ENCODE assay signal across 28 cellular contexts in genomic region chr1:222706815-222707214, GRCh38. TPM values are rescaled to one million over a fixed set of nuclear protein-coding genes. Genes with fewer than 3 reads are reported as not detected.
DNase-seq lines count a peak whose midpoint lies in the region; TF ChIP-seq lines count a peak whose summit lies in the region.
"Had no signal": no experiment of that assay in that cellular context is flagged by ENCODE, and none has a peak within 500 bp of the region (broad histone marks: within the 10 kb centered on the region; RNA-seq: fewer than 3 reads in every experiment).

No MANE protein-coding gene starts in this region.

- H3K9ac ChIP-seq in Loucy (ENCODE audit: low read depth, low read length, poor library complexity, severe bottlenecking), result no peak overlapping the region

- no peak for DNase-seq in cardiac muscle cell (ENCODE audit: low read depth in 1 of 2, low spot score in 1 of 2)
- DNase-seq in left ventricle myocardium inferior, result no peak
- DNase-seq in choroid plexus epithelial cell (ENCODE audit: low read depth), result no peak
- no peak for DNase-seq in progenitor cell of endocrine pancreas (ENCODE audit: low spot score, unreplicated experiment)
- DNase-seq in NCI-H748 (lab: John Stamatoyannopoulos, UW; ENCODE audit: unreplicated experiment), result no peak
- no peak for DNase-seq in activated T-cell treated with anti-CD3 and anti-CD28 coated beads, Interleukin-2, amount 50 U/mL, for 24 hours
- DNase-seq in NCI-H345 treated with DMSO at 0.1 percent for 48 hours (lab: John Stamatoyannopoulos, UW; ENCODE audit: unreplicated experiment), result no peak
- DNase-seq: activated CD4-positive, alpha-beta T cell treated with anti-CD3 and anti-CD28 coated beads, Interleukin-2, amount 50 U/mL, for 4 hours; activated CD8-positive, alpha-beta memory T cell treated with anti-CD3 and anti-CD28 coated beads, Interleukin-2, amount 50 U/mL, for 4 hours; activated naive CD8-positive, alpha-beta T cell treated with anti-CD3 and anti-CD28 coated beads, Interleukin-2, amount 10 ng/mL, durations not matched to agents 7 days and 5 days; effector CD4-positive, alpha-beta T cell; foreskin keratinocyte; mesendoderm; MV-4-11; naive B cell; NCI-H146; NCI-H2171; NCI-H524 treated with DMSO at 0.1 percent for 48 hours; ovary; stimulated activated CD4-positive, alpha-beta T cell treated with anti-CD3 and anti-CD28 coated beads, Interleukin-4, amount 100 ng/mL, for 1 hour had no signal

- intact Hi-C loops in left ventricle myocardium inferior (cut with micrococcal nuclease), result no loop called here

- peaks cover 27% of the 10 kb centered on the region for H3K36me3 Mint-ChIP-seq in progenitor cell of endocrine pancreas (ENCODE audit: insufficient read depth)
- peaks cover 74% of the 10 kb centered on the region for H3K36me3 Mint-ChIP-seq in activated T-cell treated with anti-CD3 and anti-CD28 coated beads, Interleukin-2, amount 50 U/mL, for 24 hours (ENCODE audit: low read depth)

- peaks cover 18% of the 10 kb centered on the region for H3K4me1 Mint-ChIP-seq in progenitor cell of endocrine pancreas (ENCODE audit: low read depth)
- peaks cover 70% of the 10 kb centered on the region for H3K4me1 Mint-ChIP-seq in activated T-cell treated with anti-CD3 and anti-CD28 coated beads, Interleukin-2, amount 50 U/mL, for 24 hours (ENCODE audit: low read depth)

- no peaks in the 10 kb centered on the region for H3K27me3 Mint-ChIP-seq in progenitor cell of endocrine pancreas
- H3K27me3 Mint-ChIP-seq in activated T-cell treated with anti-CD3 and anti-CD28 coated beads, Interleukin-2, amount 50 U/mL, for 24 hours, result no peaks in the 10 kb centered on the region
- H3K27me3 Mint-ChIP-seq: activated naive CD8-positive, alpha-beta T cell treated with anti-CD3 and anti-CD28 coated beads, Interleukin-2, amount 10 ng/mL, durations not matched to agents 7 days and 5 days; activated T-helper 17 cell treated with anti-CD3 and anti-CD28 coated beads, Interleukin-2, amount 50 U/mL, for 72 hours; naive B cell; stimulated activated memory B cell treated with anti-CD40 and anti-IgM and Interleukin-4, amounts not matched to agents 10 μg/mL and 1 μg/mL and 100 μg/mL, for 72 hours had no signal

- peaks cover 18% of the 10 kb centered on the region for H3K9me3 Mint-ChIP-seq in progenitor cell of endocrine pancreas (ENCODE audit: low read depth)
- H3K9me3 Mint-ChIP-seq in activated T-cell treated with anti-CD3 and anti-CD28 coated beads, Interleukin-2, amount 50 U/mL, for 24 hours, result no peaks in the 10 kb centered on the region
- H3K9me3 Mint-ChIP-seq: activated T-helper 17 cell treated with anti-CD3 and anti-CD28 coated beads, Interleukin-2, amount 50 U/mL, for 72 hours had no signal

- H3K9me2 ChIP-seq in Loucy (replicated peaks; ENCODE audit: low read depth, low read length), result no peaks in the 10 kb centered on the region

- no peaks in the 10 kb centered on the region; the same call in 1 of the 2 replicates for H3F3A ChIP-seq in Loucy (ENCODE audit: low read depth)

- no peak overlapping the region for H3K4me3 Mint-ChIP-seq in progenitor cell of endocrine pancreas (ENCODE audit: low read depth)
- H3K4me3 Mint-ChIP-seq in activated T-cell treated with anti-CD3 and anti-CD28 coated beads, Interleukin-2, amount 50 U/mL, for 24 hours, result no peak overlapping the region
- H3K4me3 Mint-ChIP-seq: activated T-helper 17 cell treated with anti-CD3 and anti-CD28 coated beads, Interleukin-2, amount 50 U/mL, for 72 hours; stimulated activated memory B cell treated with anti-CD40 and anti-IgM and Interleukin-4, amounts not matched to agents 10 μg/mL and 1 μg/mL and 100 μg/mL, for 72 hours had no signal

- H3K27me3 ChIP-seq in cardiac muscle cell (no peaks in the 10 kb centered on the region), left ventricle myocardium inferior (ENCODE audit: low read depth) (no peaks in the 10 kb centered on the region), Loucy (ENCODE audit: insufficient read depth, low read length, poor library complexity, severe bottlenecking) (no peaks in the 10 kb centered on the region)
- H3K27me3 ChIP-seq: foreskin keratinocyte, ovary, right atrium auricular region, vagina had no signal

- H4K20me1 ChIP-seq in Loucy (ENCODE audit: insufficient read depth, low read length, poor library complexity, severe bottlenecking), result peaks cover 13% of the 10 kb centered on the region

- peaks cover 71% of the 10 kb centered on the region for H3K79me2 ChIP-seq in Loucy (ENCODE audit: insufficient read depth, low read length)

- no peak overlapping the region for H2AFZ ChIP-seq in Loucy (ENCODE audit: low read length)

- H3K27ac Mint-ChIP-seq in progenitor cell of endocrine pancreas, result no peak overlapping the region
- no peak overlapping the region for H3K27ac Mint-ChIP-seq in activated T-cell treated with anti-CD3 and anti-CD28 coated beads, Interleukin-2, amount 50 U/mL, for 24 hours
- H3K27ac Mint-ChIP-seq: activated naive CD8-positive, alpha-beta T cell treated with anti-CD3 and anti-CD28 coated beads, Interleukin-2, amount 10 ng/mL, durations not matched to agents 7 days and 5 days; activated T-helper 17 cell treated with anti-CD3 and anti-CD28 coated beads, Interleukin-2, amount 50 U/mL, for 72 hours; stimulated activated memory B cell treated with anti-CD40 and anti-IgM and Interleukin-4, amounts not matched to agents 10 μg/mL and 1 μg/mL and 100 μg/mL, for 72 hours had no signal

- TF ChIP-seq CTCF in cardiac muscle cell (IDR thresholded peaks at IDR 0.05; ENCODE audit: low read depth, low read length) (peak; percentile 18), left ventricle myocardium inferior (IDR thresholded peaks at IDR 0.05; ENCODE audit: borderline replicate concordance) (no peak), Loucy (conservative IDR thresholded peaks at IDR 0.05; ENCODE audit: low read length) (peak; percentile 33), choroid plexus epithelial cell (conservative IDR thresholded peaks at IDR 0.05; ENCODE audit: low read depth, low read length) (peak; percentile 9), progenitor cell of endocrine pancreas (IDR thresholded peaks at IDR 0.05; ENCODE audit: unreplicated experiment) (peak; percentile 11)

- H3K27ac ChIP-seq in cardiac muscle cell, result no peak overlapping the region
- H3K27ac ChIP-seq in left ventricle myocardium inferior (replicated peaks), result no peak overlapping the region
- H3K27ac ChIP-seq: foreskin keratinocyte, ovary, right atrium auricular region, vagina had no signal

- H3K36me3 ChIP-seq in cardiac muscle cell (peaks cover 11% of the 10 kb centered on the region), left ventricle myocardium inferior (peaks cover 11% of the 10 kb centered on the region), Loucy (ENCODE audit: insufficient read depth, low read length) (peaks cover 9% of the 10 kb centered on the region)
- H3K36me3 ChIP-seq: ovary, right atrium auricular region, vagina had no signal

- H3K4me1 ChIP-seq in cardiac muscle cell (ENCODE audit: low read depth) (peaks cover 4% of the 10 kb centered on the region), left ventricle myocardium inferior (peaks cover 36% of the 10 kb centered on the region), Loucy (ENCODE audit: insufficient read depth, low read length, poor library complexity, severe bottlenecking) (peaks cover 16% of the 10 kb centered on the region)

- no peak overlapping the region for H3K4me2 ChIP-seq in Loucy (ENCODE audit: low read depth, low read length, poor library complexity, severe bottlenecking)

- H3K4me3 ChIP-seq in cardiac muscle cell (no peak overlapping the region), left ventricle myocardium inferior (no peak overlapping the region), Loucy (ENCODE audit: low read length, poor library complexity, severe bottlenecking) (no peak overlapping the region), choroid plexus epithelial cell (ENCODE audit: low read depth, low read length) (no peak overlapping the region)
- H3K4me3 ChIP-seq: ovary, right atrium auricular region, vagina had no signal

- no peaks in the 10 kb centered on the region for H3K9me3 ChIP-seq in cardiac muscle cell (ENCODE audit: low read depth)
- H3K9me3 ChIP-seq in left ventricle myocardium inferior (replicated peaks), result peaks cover 9% of the 10 kb centered on the region
- peaks cover 5% of the 10 kb centered on the region; the same call in 1 of the 2 replicates for H3K9me3 ChIP-seq in Loucy (ENCODE audit: insufficient read depth, low read depth, low read length)
- H3K9me3 ChIP-seq: ovary, right atrium auricular region, vagina had no signal

RNA-seq across cellular contexts. Expression of gene AIDA, which starts 5.5 kb away (rescaled TPM):
- 15.2 and 16.7 TPM in 2 replicates for total RNA-seq in cardiac muscle cell
- polyA plus RNA-seq in cardiac muscle cell, result 28.7 and 37.4 TPM in 2 replicates
- total RNA-seq in left ventricle myocardium inferior, result 46.3 TPM
- total RNA-seq in progenitor cell of endocrine pancreas, result 57.8 and 62.3 TPM in 2 replicates

RNA-seq across cellular contexts. Expression of gene BROX, which starts 5.5 kb away (rescaled TPM):
- total RNA-seq in cardiac muscle cell, result 25.3 and 26.6 TPM in 2 replicates
- polyA plus RNA-seq in cardiac muscle cell, result 16.3 and 21.8 TPM in 2 replicates
- 28.9 TPM for total RNA-seq in left ventricle myocardium inferior
- total RNA-seq in progenitor cell of endocrine pancreas, result 27.5 and 28.0 TPM in 2 replicates

RNA-seq across cellular contexts. Expression of gene FAM177B, which starts 30.2 kb away (rescaled TPM):
- total RNA-seq in cardiac muscle cell (not detected in 2 replicates), left ventricle myocardium inferior (not detected), progenitor cell of endocrine pancreas (not detected in 2 replicates)
- not detected in 2 replicates for polyA plus RNA-seq in cardiac muscle cell
- total RNA-seq: A673; activated naive CD8-positive, alpha-beta T cell treated with anti-CD3 and anti-CD28 coated beads, Interleukin-2, amount 10 ng/mL, durations not matched to agents 7 days and 5 days; foreskin keratinocyte; right atrium auricular region; temporal lobe; vagina had no signal
- polyA plus RNA-seq: BJ, foreskin keratinocyte had no signal
